15 cellular contexts compared by ENCODE assay signal in the genomic region with DNA sequence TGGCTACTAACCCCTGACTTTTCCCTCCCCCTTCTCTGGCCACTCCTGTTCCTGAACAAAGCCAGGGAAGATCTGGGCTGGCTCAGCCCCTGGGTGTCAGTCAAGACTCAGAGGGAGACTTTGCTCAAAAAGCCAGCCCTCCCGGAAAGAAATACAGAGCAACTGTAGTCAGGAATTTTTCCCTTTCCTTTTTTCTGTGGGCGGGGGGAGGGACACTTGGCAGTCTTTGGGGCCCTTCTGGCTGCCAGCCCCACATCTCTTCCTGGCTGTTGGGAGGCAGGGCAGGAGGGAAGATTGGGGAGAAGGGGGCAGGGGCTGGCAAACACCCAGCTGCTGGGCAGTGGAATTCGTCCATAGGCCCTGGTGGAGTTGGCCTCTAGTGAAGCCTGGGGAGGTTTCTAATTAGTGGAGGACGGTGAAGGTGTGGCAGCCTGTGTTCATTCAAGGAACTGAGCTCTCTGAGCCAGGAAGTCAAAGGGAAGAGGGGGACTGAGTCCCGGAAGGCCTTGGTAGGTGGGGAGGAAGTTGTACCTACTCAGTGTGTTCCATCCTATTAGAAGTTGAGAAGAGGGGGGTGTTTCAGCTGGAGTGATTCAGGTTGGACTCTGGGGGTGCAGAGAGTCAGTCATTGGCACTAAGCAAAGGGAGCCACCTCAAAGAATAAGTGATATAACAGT. TPM values are rescaled to one million over a fixed set of nuclear protein-coding genes. Genes with fewer than 3 reads are reported as not detected.
A peak's percentile ranks its signal among the peaks of the same experiment; 100 is the strongest.
DNase-seq lines count a peak whose midpoint lies in the region; ATAC-seq and TF ChIP-seq lines count a peak whose summit lies in the region.
"Had no signal": no experiment of that assay in that cellular context is flagged by ENCODE, and none has a peak within 500 bp of the region (broad histone marks: within the 10 kb centered on the region; RNA-seq: fewer than 3 reads in every experiment).

No MANE protein-coding gene starts in this region.

- CTCF ChIA-PET in RWPE1 (lab: Yijun Ruan, JAX) = interaction anchor here (0.5 kb wide), 2 partner anchors 162 to 796 kb away, joined by 3 to 4 read pairs; no protein-coding TSS in a partner anchor

- peak overlapping the region; percentile 52 to 76 (median 65) for H3K4me2 ChIP-seq in BLaER1 treated with 17β-estradiol and CSF1 and Interleukin-3, amounts not matched to agents 10 nM and 100 nM

- peak overlapping the region; percentile 90 for H3K27ac Mint-ChIP-seq in osteocyte (ENCODE audit: unreplicated experiment)
- H3K27ac Mint-ChIP-seq: activated naive CD4-positive, alpha-beta T cell treated with anti-CD3 and anti-CD28 coated beads, Interleukin-2, amount 50 U/mL, for 24 hours; stimulated activated naive B cell treated with anti-CD40 and anti-IgM and Interleukin-4, amounts not matched to agents 10 μg/mL and 1 μg/mL and 100 μg/mL, for 72 hours had no signal

- no peaks in the 10 kb centered on the region for H3K27me3 Mint-ChIP-seq in osteocyte (ENCODE audit: unreplicated experiment)

- no peaks in the 10 kb centered on the region for H3K9me3 Mint-ChIP-seq in osteocyte (ENCODE audit: unreplicated experiment)
- H3K9me3 Mint-ChIP-seq: activated naive CD4-positive, alpha-beta T cell treated with anti-CD3 and anti-CD28 coated beads, Interleukin-2, amount 50 U/mL, for 24 hours had no signal

- peaks cover 0 to 95% (median 65%) of the 10 kb centered on the region in 11 experiments; a peak in 17 of 22 replicates for H3K36me3 ChIP-seq in BLaER1 treated with 17β-estradiol and CSF1 and Interleukin-3, amounts not matched to agents 10 nM and 100 nM
- peaks cover 0 to 19% (median 0%) of the 10 kb centered on the region in 9 donors for H3K36me3 ChIP-seq in heart right ventricle

- H4K20me1 ChIP-seq in BLaER1 treated with 17β-estradiol and CSF1 and Interleukin-3, amounts not matched to agents 10 nM and 100 nM = peaks cover 0 to 98% (median 65%) of the 10 kb centered on the region in 11 experiments; a peak in 12 of 22 replicates

- WGBS in heart right ventricle, 2 donors = 29 to 40% methylated on average over 5 of the region's 5 CpGs

- H3K4me1 Mint-ChIP-seq in osteocyte (ENCODE audit: unreplicated experiment) = peaks cover 82% of the 10 kb centered on the region

- POLR2A ChIA-PET in RWPE1 (lab: Yijun Ruan, JAX; ENCODE audit: low non-redundant PET) = no interaction called here

- peak overlapping the region in 3 of 11 experiments; percentile 15 to 27 (median 23); a peak in 2 of 22 replicates for H3K27ac ChIP-seq in BLaER1 treated with 17β-estradiol and CSF1 and Interleukin-3, amounts not matched to agents 10 nM and 100 nM
- H3K27ac ChIP-seq in RWPE1 (peak overlapping the region; percentile 77), heart right ventricle (peak overlapping the region in 9 of 10 donors; percentile 34 to 80 (median 63))

- peak overlapping the region in 2 of 10 experiments; percentile 1 to 24; a peak in 2 of 20 replicates for H3K4me3 ChIP-seq in BLaER1 treated with 17β-estradiol and CSF1 and Interleukin-3, amounts not matched to agents 10 nM and 100 nM
- no peak overlapping the region for H3K4me3 ChIP-seq in heart right ventricle

- in situ Hi-C loops in ACHN (cut with HindIII; ENCODE audit: low pct_ligation_motif_present, low pct_unique_long_range_greater_than_20kb, low sequenced_read_pairs) = loop anchor here (25.0 kb wide), 1 partner anchor 107 kb away; no protein-coding TSS in a partner anchor

- ATAC-seq in heart right ventricle = peak in 7 of 8 donors; percentile 33 to 72 (median 46)
- ATAC-seq: naive thymus-derived CD4-positive, alpha-beta T cell; stimulated activated naive B cell treated with anti-CD40 and anti-IgM and Interleukin-4, amounts not matched to agents 10 μg/mL and 1 μg/mL and 100 μg/mL, for 72 hours had no signal

- H3K4me3 Mint-ChIP-seq in osteocyte (ENCODE audit: unreplicated experiment) = peak overlapping the region; percentile 40
- H3K4me3 Mint-ChIP-seq: activated naive CD4-positive, alpha-beta T cell treated with anti-CD3 and anti-CD28 coated beads, Interleukin-2, amount 50 U/mL, for 24 hours; stimulated activated naive B cell treated with anti-CD40 and anti-IgM and Interleukin-4, amounts not matched to agents 10 μg/mL and 1 μg/mL and 100 μg/mL, for 72 hours had no signal

- TF ChIP-seq CTCF in RWPE1 (conservative IDR thresholded peaks at IDR 0.05; ENCODE audit: low read depth) (no peak), heart right ventricle (IDR thresholded peaks at IDR 0.05) (no peak), osteocyte (IDR thresholded peaks at IDR 0.05) (no peak)

- no peak overlapping the region for H3K9ac ChIP-seq in BLaER1 treated with 17β-estradiol and CSF1 and Interleukin-3, amounts not matched to agents 10 nM and 100 nM

- peaks cover 0 to 17% (median 0%) of the 10 kb centered on the region in 11 experiments; a peak in 9 of 22 replicates for H3K9me3 ChIP-seq in BLaER1 treated with 17β-estradiol and CSF1 and Interleukin-3, amounts not matched to agents 10 nM and 100 nM (replicated peaks in 1 of 11)
- H3K9me3 ChIP-seq in heart right ventricle = no peaks in the 10 kb centered on the region
- H3K9me3 ChIP-seq: BE2C had no signal

- peaks cover 71% of the 10 kb centered on the region for H3K36me3 Mint-ChIP-seq in osteocyte (ENCODE audit: unreplicated experiment)
- H3K36me3 Mint-ChIP-seq: activated naive CD4-positive, alpha-beta T cell treated with anti-CD3 and anti-CD28 coated beads, Interleukin-2, amount 50 U/mL, for 24 hours; stimulated activated naive B cell treated with anti-CD40 and anti-IgM and Interleukin-4, amounts not matched to agents 10 μg/mL and 1 μg/mL and 100 μg/mL, for 72 hours had no signal

- no peaks in the 10 kb centered on the region for H3K27me3 ChIP-seq in BLaER1 treated with 17β-estradiol and CSF1 and Interleukin-3, amounts not matched to agents 10 nM and 100 nM
- H3K27me3 ChIP-seq in heart right ventricle = no peaks in the 10 kb centered on the region
- H3K27me3 ChIP-seq: BE2C had no signal

- DNase-seq in RWPE1 (ENCODE audit: low spot score) (no peak), heart right ventricle (no peak), osteocyte (ENCODE audit: extremely low spot score, unreplicated experiment) (no peak), ACHN (no peak), DMS53 (lab: John Stamatoyannopoulos, UW) (no peak), SHP77 (lab: John Stamatoyannopoulos, UW) (no peak), NCI-H748 treated with DMSO at 0.1 percent for 48 hours (lab: John Stamatoyannopoulos, UW) (no peak)
- DNase-seq: activated CD4-positive, alpha-beta T cell treated with anti-CD3 and anti-CD28 coated beads, Interleukin-2, amount 50 U/mL, for 48 hours; BE2C; HCEC 1CT; Karpas-422; naive thymus-derived CD4-positive, alpha-beta T cell; stimulated activated naive B cell treated with anti-CD40 and anti-IgM and Interleukin-4, amounts not matched to agents 10 μg/mL and 1 μg/mL and 100 μg/mL, for 72 hours had no signal

- intact Hi-C loops in heart right ventricle (cut with DNase I) = no loop called here

- H3K4me1 ChIP-seq in BLaER1 treated with 17β-estradiol and CSF1 and Interleukin-3, amounts not matched to agents 10 nM and 100 nM = peaks cover 24 to 42% (median 35%) of the 10 kb centered on the region in 10 experiments
- peaks cover 8 to 39% (median 24%) of the 10 kb centered on the region in 9 donors for H3K4me1 ChIP-seq in heart right ventricle

RNA-seq across cellular contexts. Expression of a gene that starts 10.9 kb away (rescaled TPM):
- 100 to 1,000 TPM in 6 of 10 donors, 10 to 100 TPM in 4; 26.0 to 361 (median 109) TPM for total RNA-seq in heart right ventricle
- 100 to 1,000 TPM in 1 of 2 donors, 10 to 100 TPM in 1; 75.4 to 171 TPM for polyA plus RNA-seq in heart right ventricle
- 2,796 and 2,855 TPM in 2 replicates for total RNA-seq in osteocyte

RNA-seq across cellular contexts. Expression of a gene that starts 51.2 kb away (rescaled TPM):
- 100 to 1,000 TPM; 107 to 267 (median 162) TPM for total RNA-seq in heart right ventricle
- 10 to 100 TPM; 67.1 to 70.6 TPM for polyA plus RNA-seq in heart right ventricle
- 1,145 and 1,383 TPM in 2 replicates for total RNA-seq in osteocyte
- total RNA-seq: naive thymus-derived CD4-positive, alpha-beta T cell had no signal
- polyA plus RNA-seq: naive thymus-derived CD4-positive, alpha-beta T cell had no signal
